Comparison of ENCODE assay signal across 8 cellular contexts in the genomic region with DNA sequence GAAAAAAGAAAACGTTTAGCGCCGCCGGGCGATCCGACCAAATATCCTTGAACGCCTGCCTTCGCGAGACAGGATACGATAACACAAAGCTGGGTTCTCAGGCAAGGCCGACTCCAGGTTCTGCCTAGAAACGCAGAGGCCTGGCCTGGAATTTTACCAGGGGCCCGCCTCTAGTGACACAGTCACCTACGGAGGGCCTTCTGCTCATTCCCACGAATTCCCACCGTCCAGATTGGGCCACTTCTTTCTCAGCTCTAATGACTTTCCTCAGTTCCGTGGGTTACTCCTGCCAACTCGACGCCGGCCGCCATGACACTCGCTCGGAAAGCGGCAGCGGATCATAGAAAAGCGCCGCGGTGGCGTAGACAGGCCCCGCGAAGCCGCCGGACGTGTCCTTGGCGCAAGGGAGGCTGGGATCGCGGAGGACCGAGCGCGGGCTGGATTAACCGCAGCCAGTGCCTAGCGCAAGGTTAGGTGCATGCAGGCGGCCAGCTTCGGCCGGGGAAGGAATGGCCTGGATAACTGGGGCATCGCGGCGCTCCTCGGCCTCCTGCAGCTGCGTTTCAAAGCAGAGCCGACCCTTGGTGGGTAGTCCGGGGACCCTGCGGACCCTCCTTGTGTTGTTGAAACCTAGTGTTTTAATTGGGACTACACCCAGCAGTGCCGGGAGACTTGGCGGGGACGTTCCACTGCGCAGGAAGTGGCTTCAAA. TPM values are rescaled to one million over a fixed set of nuclear protein-coding genes. Genes with fewer than 3 reads are reported as not detected.
A peak's percentile ranks its signal among the peaks of the same experiment; 100 is the strongest.
DNase-seq lines count a peak whose midpoint lies in the region; ATAC-seq lines count a peak whose summit lies in the region.

TRIP11 (minus strand) TSS at position 340 of the 711 bp plus-strand sequence. CDS start 374 bp downstream, outside the sequence.

- H3K27me3 ChIP-seq in naive thymus-derived CD4-positive, alpha-beta T cell (ENCODE audit: control insufficient read depth in 2 of 2, insufficient read depth in 2 of 2, low read length in 2 of 2), result no peaks in the 10 kb centered on the region

- DNase-seq in DMS79 treated with DMSO at 0.1 percent for 48 hours (lab: John Stamatoyannopoulos, UW), result peak; percentile 94
- peak; percentile 89 for DNase-seq in RPMI7951 (ENCODE audit: low read depth)
- peak; percentile 94 for DNase-seq in activated T-helper 1 cell treated with anti-CD3 and anti-CD28 coated beads, Interleukin-12 subunit alpha, Interleukin-12 subunit beta, Interleukin-2, Interleukin-4 antibody, amounts not matched to agents 30 ng/mL and 10 ng/mL and 1 ng/mL, durations not matched to agents 14 hours and 24 hours and 36 hours (ENCODE audit: low spot score)
- DNase-seq in fibroblast of gingiva (ENCODE audit: low read depth), result peak; percentile 93
- DNase-seq in naive thymus-derived CD4-positive, alpha-beta T cell, result peak; percentile 88 to 97 (median 94)
- peak; percentile 94 for DNase-seq in stimulated activated naive B cell treated with anti-CD40 and anti-IgM and Interleukin-4, amounts not matched to agents 10 μg/mL and 1 μg/mL and 100 μg/mL, for 72 hours

- H3K36me3 Mint-ChIP-seq in activated T-helper 1 cell treated with anti-CD3 and anti-CD28 coated beads, Interleukin-12 subunit alpha, Interleukin-12 subunit beta, Interleukin-2, Interleukin-4 antibody, amounts not matched to agents 30 ng/mL and 10 ng/mL and 1 ng/mL, durations not matched to agents 14 hours and 24 hours and 36 hours (ENCODE audit: low read depth), result peaks cover 5% of the 10 kb centered on the region
- peaks cover 0 to 10% (median 5%) of the 10 kb centered on the region in 5 donors for H3K36me3 Mint-ChIP-seq in naive thymus-derived CD4-positive, alpha-beta T cell
- peaks cover 3 to 5% of the 10 kb centered on the region in 2 donors for H3K36me3 Mint-ChIP-seq in stimulated activated naive B cell treated with anti-CD40 and anti-IgM and Interleukin-4, amounts not matched to agents 10 μg/mL and 1 μg/mL and 100 μg/mL, for 72 hours

- peak within 1 kb of the TSS; percentile 98 for H3K27ac Mint-ChIP-seq in activated T-helper 1 cell treated with anti-CD3 and anti-CD28 coated beads, Interleukin-12 subunit alpha, Interleukin-12 subunit beta, Interleukin-2, Interleukin-4 antibody, amounts not matched to agents 30 ng/mL and 10 ng/mL and 1 ng/mL, durations not matched to agents 14 hours and 24 hours and 36 hours
- H3K27ac Mint-ChIP-seq in naive thymus-derived CD4-positive, alpha-beta T cell, result peak within 1 kb of the TSS in 7 of 9 donors; percentile 96 to 100 (median 98)
- H3K27ac Mint-ChIP-seq in stimulated activated naive B cell treated with anti-CD40 and anti-IgM and Interleukin-4, amounts not matched to agents 10 μg/mL and 1 μg/mL and 100 μg/mL, for 72 hours, result peak within 1 kb of the TSS; percentile 96

- H3K27ac ChIP-seq in KOPT-K1 (ENCODE audit: low read depth, low read length, poor library complexity, severe bottlenecking), result peak within 1 kb of the TSS; percentile 87
- H3K27ac ChIP-seq in naive thymus-derived CD4-positive, alpha-beta T cell (ENCODE audit: low read depth, low read length), result peak within 1 kb of the TSS; percentile 84

- no peaks in the 10 kb centered on the region for H3K9me3 ChIP-seq in KOPT-K1 (ENCODE audit: insufficient read depth, low read length, poor library complexity, severe bottlenecking)
- H3K9me3 ChIP-seq in naive thymus-derived CD4-positive, alpha-beta T cell (ENCODE audit: control insufficient read depth in 2 of 3, low read length in 3 of 3), result no peaks in the 10 kb centered on the region

- no peaks in the 10 kb centered on the region for H3K9me3 Mint-ChIP-seq in activated T-helper 1 cell treated with anti-CD3 and anti-CD28 coated beads, Interleukin-12 subunit alpha, Interleukin-12 subunit beta, Interleukin-2, Interleukin-4 antibody, amounts not matched to agents 30 ng/mL and 10 ng/mL and 1 ng/mL, durations not matched to agents 14 hours and 24 hours and 36 hours
- peaks cover 0 to 2% (median 0%) of the 10 kb centered on the region in 11 donors for H3K9me3 Mint-ChIP-seq in naive thymus-derived CD4-positive, alpha-beta T cell
- H3K9me3 Mint-ChIP-seq in stimulated activated naive B cell treated with anti-CD40 and anti-IgM and Interleukin-4, amounts not matched to agents 10 μg/mL and 1 μg/mL and 100 μg/mL, for 72 hours, result no peaks in the 10 kb centered on the region

- peaks cover 9% of the 10 kb centered on the region; the same call in 1 of the 2 replicates for H3K36me3 ChIP-seq in KOPT-K1 (ENCODE audit: insufficient read depth, low read length)
- H3K36me3 ChIP-seq in naive thymus-derived CD4-positive, alpha-beta T cell (ENCODE audit: control insufficient read depth in 2 of 3, insufficient read depth in 3 of 3, low read length in 3 of 3), result peaks cover 0 to 2% (median 0%) of the 10 kb centered on the region in 3 experiments

- H3K4me1 ChIP-seq in naive thymus-derived CD4-positive, alpha-beta T cell (ENCODE audit: control insufficient read depth in 2 of 2, insufficient read depth in 2 of 2, low read length in 2 of 2), result peaks cover 20 to 21% of the 10 kb centered on the region in 2 donors

- H3K4me3 ChIP-seq in naive thymus-derived CD4-positive, alpha-beta T cell (ENCODE audit: low read length), result peak within 1 kb of the TSS; percentile 86

- peak; percentile 95 for ATAC-seq in GM21786 (IDR thresholded peaks at IDR 0.05; ENCODE audit: unreplicated experiment)
- ATAC-seq in naive thymus-derived CD4-positive, alpha-beta T cell, result peak; percentile 96
- ATAC-seq in stimulated activated naive B cell treated with anti-CD40 and anti-IgM and Interleukin-4, amounts not matched to agents 10 μg/mL and 1 μg/mL and 100 μg/mL, for 72 hours (replicated peaks), result peak; percentile 98

- CTCF ChIA-PET in naive thymus-derived CD4-positive, alpha-beta T cell (lab: Charles Lee), result interaction anchor here (0.9 to 1.6 kb wide), 4 partner anchors 10 to 77 kb away, joined by 5 to 11 read pairs (median 8); partner anchors contain the start of gene ATXN3

- peak within 1 kb of the TSS; percentile 93 for H3K4me3 Mint-ChIP-seq in activated T-helper 1 cell treated with anti-CD3 and anti-CD28 coated beads, Interleukin-12 subunit alpha, Interleukin-12 subunit beta, Interleukin-2, Interleukin-4 antibody, amounts not matched to agents 30 ng/mL and 10 ng/mL and 1 ng/mL, durations not matched to agents 14 hours and 24 hours and 36 hours
- H3K4me3 Mint-ChIP-seq in naive thymus-derived CD4-positive, alpha-beta T cell, result peak within 1 kb of the TSS; percentile 91 to 99 (median 96)
- peak within 1 kb of the TSS; percentile 90 to 95 for H3K4me3 Mint-ChIP-seq in stimulated activated naive B cell treated with anti-CD40 and anti-IgM and Interleukin-4, amounts not matched to agents 10 μg/mL and 1 μg/mL and 100 μg/mL, for 72 hours

- H3K4me1 Mint-ChIP-seq in activated T-helper 1 cell treated with anti-CD3 and anti-CD28 coated beads, Interleukin-12 subunit alpha, Interleukin-12 subunit beta, Interleukin-2, Interleukin-4 antibody, amounts not matched to agents 30 ng/mL and 10 ng/mL and 1 ng/mL, durations not matched to agents 14 hours and 24 hours and 36 hours (ENCODE audit: low read depth), result peaks cover 38% of the 10 kb centered on the region
- H3K4me1 Mint-ChIP-seq in naive thymus-derived CD4-positive, alpha-beta T cell, result peaks cover 6 to 50% (median 35%) of the 10 kb centered on the region in 7 donors
- peaks cover 16 to 29% of the 10 kb centered on the region in 2 donors for H3K4me1 Mint-ChIP-seq in stimulated activated naive B cell treated with anti-CD40 and anti-IgM and Interleukin-4, amounts not matched to agents 10 μg/mL and 1 μg/mL and 100 μg/mL, for 72 hours

- POLR2A ChIA-PET in naive thymus-derived CD4-positive, alpha-beta T cell (lab: Charles Lee), result interaction anchor here (0.6 to 2.6 kb wide), 28 partner anchors 10 to 1145 kb away, joined by 3 to 36 read pairs (median 4); partner anchors contain the start of genes ATXN3, CPSF2, LYSET and MOAP1

- H3K27me3 Mint-ChIP-seq in activated T-helper 1 cell treated with anti-CD3 and anti-CD28 coated beads, Interleukin-12 subunit alpha, Interleukin-12 subunit beta, Interleukin-2, Interleukin-4 antibody, amounts not matched to agents 30 ng/mL and 10 ng/mL and 1 ng/mL, durations not matched to agents 14 hours and 24 hours and 36 hours (ENCODE audit: insufficient read depth), result no peaks in the 10 kb centered on the region
- H3K27me3 Mint-ChIP-seq in naive thymus-derived CD4-positive, alpha-beta T cell, result no peaks in the 10 kb centered on the region
- H3K27me3 Mint-ChIP-seq in stimulated activated naive B cell treated with anti-CD40 and anti-IgM and Interleukin-4, amounts not matched to agents 10 μg/mL and 1 μg/mL and 100 μg/mL, for 72 hours, result no peaks in the 10 kb centered on the region

- intact Hi-C loops in activated T-helper 1 cell treated with anti-CD3 and anti-CD28 coated beads, Interleukin-12 subunit alpha, Interleukin-12 subunit beta, Interleukin-2, Interleukin-4 antibody, amounts not matched to agents 30 ng/mL and 10 ng/mL and 1 ng/mL, durations not matched to agents 14 hours and 24 hours and 36 hours (cut with micrococcal nuclease), result loop anchor here (1.0 to 5.0 kb wide), 7 partner anchors 60 to 1283 kb away; partner anchors contain the start of genes ATXN3, CPSF2, GOLGA5 and NDUFB1
- intact Hi-C loops in naive thymus-derived CD4-positive, alpha-beta T cell (cut with micrococcal nuclease), result loop anchor here (1.0 to 10.0 kb wide), 12 partner anchors 17 to 1656 kb away; partner anchors contain the start of genes ATXN3 (in 2 of the 2), CPSF2 (in 2 of the 2), NDUFB1 (in 2 of the 2) and PPP4R3A (in 2 of the 2)

RNA-seq across cellular contexts. Expression of gene TRIP11, which starts in this region (rescaled TPM):
- 17.9 and 30.2 TPM in 2 replicates for total RNA-seq in RPMI7951 (2014; rRNA removed; shearing (Covaris generic))
- 36.5 and 44.4 TPM in 2 replicates for total RNA-seq in activated T-helper 1 cell treated with anti-CD3 and anti-CD28 coated beads, Interleukin-12 subunit alpha, Interleukin-12 subunit beta, Interleukin-2, Interleukin-4 antibody, amounts not matched to agents 30 ng/mL and 10 ng/mL and 1 ng/mL, durations not matched to agents 14 hours and 24 hours and 36 hours
- total RNA-seq in naive thymus-derived CD4-positive, alpha-beta T cell, result 10 to 100 TPM; 34.1 to 72.4 (median 58.4) TPM
- polyA plus RNA-seq in naive thymus-derived CD4-positive, alpha-beta T cell, result 10 to 100 TPM; 46.1 to 74.8 TPM

Comparison
In these comparisons a context has a peak if more than half of its experiments do, and no peak if none do; other contexts are left out.
1. Peak in every context shown above with its lines: DNase-seq, ATAC-seq, H3K4me3 ChIP-seq and H3K27ac ChIP-seq.